Comparison of ENCODE assay signal across 8 cellular contexts in genomic region chr11:67118801-67119576, GRCh38.
DNase-seq lines count a peak whose midpoint lies in the region; ATAC-seq and TF ChIP-seq lines count a peak whose summit lies in the region.

TSS of gene KDM2A (plus strand) at chr11:67119263. CDS start at chr11:67121317, 2,054 bp downstream.

- H3K9me3 Mint-ChIP-seq in activated naive CD4-positive, alpha-beta T cell treated with anti-CD3 and anti-CD28 coated beads, Interleukin-2, amount 50 U/mL, for 24 hours: no peaks in the 10 kb centered on the region

- ATAC-seq in HG02610 (IDR thresholded peaks at IDR 0.05; ENCODE audit: unreplicated experiment) (peak; percentile 71), SK-N-SH treated with all-trans-retinoic acid at 6 μM for 48 hours (peak; percentile 87)

- peak within 1 kb of the TSS; percentile 99 for H3K4me3 Mint-ChIP-seq in activated naive CD4-positive, alpha-beta T cell treated with anti-CD3 and anti-CD28 coated beads, Interleukin-2, amount 50 U/mL, for 24 hours

- DNase-seq in GM06990 (ENCODE audit: extremely low read depth, insufficient read length) (peak; percentile 100), NCI-H1092 (lab: John Stamatoyannopoulos, UW) (peak; percentile 99), globus pallidus (ENCODE audit: low spot score) (peak; percentile 99), nucleus accumbens (lab: John Stamatoyannopoulos, UW) (peak; percentile 69 to 100 (median 98)), superior temporal gyrus (ENCODE audit: extremely low spot score) (peak; percentile 95)

- no peaks in the 10 kb centered on the region; the same call in 1 of the 2 replicates for H3K36me3 ChIP-seq in GM06990 (ENCODE audit: control insufficient read depth, insufficient read depth, low read length)

- TF ChIP-seq CTCF in GM06990 (IDR thresholded peaks at IDR 0.05; ENCODE audit: insufficient read depth, low read length, poor library complexity, severe bottlenecking): no peak

- H3K27me3 ChIP-seq in GM06990 (replicated peaks; ENCODE audit: control insufficient read depth, insufficient read depth, low read length): no peaks in the 10 kb centered on the region

- H3K36me3 Mint-ChIP-seq in activated naive CD4-positive, alpha-beta T cell treated with anti-CD3 and anti-CD28 coated beads, Interleukin-2, amount 50 U/mL, for 24 hours: peaks cover 8% of the 10 kb centered on the region

- H3K4me3 ChIP-seq in GM06990 (replicated peaks; ENCODE audit: low read depth, low read length): peak within 1 kb of the TSS; percentile 91

- H3K27me3 Mint-ChIP-seq in activated naive CD4-positive, alpha-beta T cell treated with anti-CD3 and anti-CD28 coated beads, Interleukin-2, amount 50 U/mL, for 24 hours: no peaks in the 10 kb centered on the region

- H3K4me1 Mint-ChIP-seq in activated naive CD4-positive, alpha-beta T cell treated with anti-CD3 and anti-CD28 coated beads, Interleukin-2, amount 50 U/mL, for 24 hours: peaks cover 36% of the 10 kb centered on the region

- peak within 1 kb of the TSS; percentile 97 for H3K27ac Mint-ChIP-seq in activated naive CD4-positive, alpha-beta T cell treated with anti-CD3 and anti-CD28 coated beads, Interleukin-2, amount 50 U/mL, for 24 hours

TF ChIP-seq in SK-N-SH treated with all-trans-retinoic acid at 6 μM for 48 hours, 23 proteins besides CTCF, POLR2A, EP300 and RAD21:
- TF ChIP-seq TCF4 (CRISPR knock-in tag; IDR thresholded peaks at IDR 0.05; ENCODE audit: borderline replicate concordance) (no peak), ZNF8 (CRISPR knock-in tag; IDR thresholded peaks at IDR 0.05) (no peak), TOX (CRISPR knock-in tag; IDR thresholded peaks at IDR 0.05; ENCODE audit: borderline replicate concordance) (no peak), RARB (CRISPR knock-in tag; IDR thresholded peaks at IDR 0.05) (no peak), ISL1 (CRISPR knock-in tag; IDR thresholded peaks at IDR 0.05) (no peak), ZNF70 (CRISPR knock-in tag; IDR thresholded peaks at IDR 0.05) (no peak), CREB5 (CRISPR knock-in tag; IDR thresholded peaks at IDR 0.05; ENCODE audit: low read depth) (no peak), GLIS3 (CRISPR knock-in tag; IDR thresholded peaks at IDR 0.05) (no peak), ZFP3 (CRISPR knock-in tag; IDR thresholded peaks at IDR 0.05) (no peak), PPARA (CRISPR knock-in tag; IDR thresholded peaks at IDR 0.05; ENCODE audit: borderline replicate concordance) (no peak), OSR1 (CRISPR knock-in tag; IDR thresholded peaks at IDR 0.05) (no peak), ARNTL (CRISPR knock-in tag; IDR thresholded peaks at IDR 0.05; ENCODE audit: borderline replicate concordance, low read depth) (no peak), ZC3H10 (CRISPR knock-in tag; IDR thresholded peaks at IDR 0.05) (no peak), PATZ1 (CRISPR knock-in tag; IDR thresholded peaks at IDR 0.05; ENCODE audit: borderline replicate concordance) (no peak), ESRRG (CRISPR knock-in tag; IDR thresholded peaks at IDR 0.05) (no peak), BACH2 (CRISPR knock-in tag; IDR thresholded peaks at IDR 0.05; ENCODE audit: borderline replicate concordance) (no peak), TSHZ2 (CRISPR knock-in tag; IDR thresholded peaks at IDR 0.05) (no peak)
- TF ChIP-seq, protein P1, sequence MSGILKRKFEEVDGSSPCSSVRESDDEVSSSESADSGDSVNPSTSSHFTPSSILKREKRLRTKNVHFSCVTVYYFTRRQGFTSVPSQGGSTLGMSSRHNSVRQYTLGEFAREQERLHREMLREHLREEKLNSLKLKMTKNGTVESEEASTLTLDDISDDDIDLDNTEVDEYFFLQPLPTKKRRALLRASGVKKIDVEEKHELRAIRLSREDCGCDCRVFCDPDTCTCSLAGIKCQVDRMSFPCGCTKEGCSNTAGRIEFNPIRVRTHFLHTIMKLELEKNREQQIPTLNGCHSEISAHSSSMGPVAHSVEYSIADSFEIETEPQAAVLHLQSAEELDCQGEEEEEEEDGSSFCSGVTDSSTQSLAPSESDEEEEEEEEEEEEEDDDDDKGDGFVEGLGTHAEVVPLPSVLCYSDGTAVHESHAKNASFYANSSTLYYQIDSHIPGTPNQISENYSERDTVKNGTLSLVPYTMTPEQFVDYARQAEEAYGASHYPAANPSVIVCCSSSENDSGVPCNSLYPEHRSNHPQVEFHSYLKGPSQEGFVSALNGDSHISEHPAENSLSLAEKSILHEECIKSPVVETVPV (CRISPR knock-in tag; IDR thresholded peaks at IDR 0.05): no peak

Comparison
In these comparisons a context has a peak if more than half of its experiments do, and no peak if none do; other contexts are left out.
1. Peak in every context shown above with its lines: DNase-seq, ATAC-seq and H3K4me3 ChIP-seq.